27 cellular contexts compared by ENCODE assay signal in the genomic region with DNA sequence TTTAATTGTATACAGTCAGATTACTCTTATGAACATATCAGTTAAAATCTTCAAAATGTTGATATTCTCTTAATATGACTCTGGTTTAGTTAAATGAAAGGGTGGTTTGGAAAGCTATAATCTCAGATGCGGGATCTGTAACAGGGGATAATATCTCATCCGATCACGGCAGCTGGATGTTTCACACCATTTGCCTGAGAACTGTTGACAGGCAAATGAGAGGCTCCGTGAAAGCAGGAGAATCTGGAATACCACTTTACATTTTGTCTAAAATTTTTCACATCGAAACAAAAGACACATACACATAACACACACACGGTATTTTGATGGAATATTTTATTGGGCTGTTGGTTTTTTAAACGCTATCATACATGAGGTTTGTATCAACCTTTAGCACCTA.
A peak's percentile ranks its signal among the peaks of the same experiment; 100 is the strongest.
DNase-seq lines count a peak whose midpoint lies in the region; TF ChIP-seq lines count a peak whose summit lies in the region.
"Had no signal": no experiment of that assay in that cellular context is flagged by ENCODE, and none has a peak within 500 bp of the region (broad histone marks: within the 10 kb centered on the region; RNA-seq: fewer than 3 reads in every experiment).

No MANE protein-coding gene starts in this region.

- no peak for TF ChIP-seq CTCF in neural cell (IDR thresholded peaks at IDR 0.05; ENCODE audit: poor library complexity, severe bottlenecking)

- H4K20me1 ChIP-seq in neural cell (ENCODE audit: insufficient read depth), result no peaks in the 10 kb centered on the region
- H4K20me1 ChIP-seq: BLaER1; BLaER1 treated with 17β-estradiol and CSF1 and Interleukin-3, amounts not matched to agents 10 nM and 100 nM had no signal

- no peak for TF ChIP-seq RAD21 in neural cell (conservative IDR thresholded peaks at IDR 0.05)

- peak overlapping the region; percentile 45 for H3K27ac ChIP-seq in neural cell (ENCODE audit: low read length)
- H3K27ac ChIP-seq: 22Rv1; A549; BLaER1; BLaER1 treated with 17β-estradiol and CSF1 and Interleukin-3, amounts not matched to agents 10 nM and 100 nM; C4-2B had no signal

- H3K79me2 ChIP-seq in neural cell (replicated peaks; ENCODE audit: insufficient read depth, low read length), result no peaks in the 10 kb centered on the region

- H3K9me3 ChIP-seq in neural cell (ENCODE audit: low read length), result peaks cover 2% of the 10 kb centered on the region
- H3K9me3 ChIP-seq: A549, BE2C, BLaER1, Caco-2 had no signal

- H3F3A ChIP-seq in neural cell (ENCODE audit: insufficient read depth, low read length, poor library complexity, severe bottlenecking), result no peaks in the 10 kb centered on the region

- no peaks in the 10 kb centered on the region for H3K27me3 ChIP-seq in neural cell (ENCODE audit: insufficient read depth, low read depth, low read length)
- H3K27me3 ChIP-seq: BE2C; BLaER1; BLaER1 treated with 17β-estradiol and CSF1 and Interleukin-3, amounts not matched to agents 10 nM and 100 nM had no signal

- H3K9me2 ChIP-seq in neural cell (ENCODE audit: insufficient read depth, low read length), result no peaks in the 10 kb centered on the region

- TF ChIP-seq EP300 in neural cell (conservative IDR thresholded peaks at IDR 0.05; ENCODE audit: poor library complexity, severe bottlenecking), result peak; percentile 40

- no peak overlapping the region for H3K4me2 ChIP-seq in neural cell (ENCODE audit: low read length)
- H3K4me2 ChIP-seq: A549; BLaER1; BLaER1 treated with 17β-estradiol and CSF1 and Interleukin-3, amounts not matched to agents 10 nM and 100 nM had no signal

- no peaks in the 10 kb centered on the region for H3K36me3 ChIP-seq in neural cell (ENCODE audit: insufficient read depth, low read length)
- H3K36me3 ChIP-seq: BE2C; BLaER1; BLaER1 treated with 17β-estradiol and CSF1 and Interleukin-3, amounts not matched to agents 10 nM and 100 nM had no signal

- H3K9ac ChIP-seq in neural cell (ENCODE audit: low read length), result no peak overlapping the region
- H3K9ac ChIP-seq: BLaER1; BLaER1 treated with 17β-estradiol and CSF1 and Interleukin-3, amounts not matched to agents 10 nM and 100 nM had no signal

- no peak overlapping the region for H2AFZ ChIP-seq in neural cell (ENCODE audit: low read depth, low read length)

- DNase-seq in RPMI8226, result no peak
- DNase-seq: 8988T; ACHN; AML-193; BE2C; C1 segment of cervical spinal cord; Caco-2; Calu3; CD4-positive, alpha-beta memory T cell; CD4-positive, alpha-beta T cell; CD4-positive, CD25-positive, alpha-beta regulatory T cell; CD8-positive, alpha-beta memory T cell; CD8-positive, alpha-beta T cell; COR-L47; DMS 273 treated with DMSO at 0.1 percent for 48 hours; DMS153; DMS53; DMS79; DMS79 treated with DMSO at 0.1 percent for 48 hours; DND-41; EL had no signal

- peak overlapping the region; percentile 26 for H3K4me3 ChIP-seq in neural cell (ENCODE audit: low read length)
- H3K4me3 ChIP-seq: A549; BLaER1; BLaER1 treated with 17β-estradiol and CSF1 and Interleukin-3, amounts not matched to agents 10 nM and 100 nM had no signal

TF ChIP-seq in neural cell, 6 proteins besides CTCF, POLR2A, EP300 and RAD21:
- TF ChIP-seq MXI1 (conservative IDR thresholded peaks at IDR 0.05; ENCODE audit: poor library complexity, severe bottlenecking) (no peak), POLR2AphosphoS5 (IDR thresholded peaks at IDR 0.05) (peak; percentile 55)
- TF ChIP-seq, protein P1, sequence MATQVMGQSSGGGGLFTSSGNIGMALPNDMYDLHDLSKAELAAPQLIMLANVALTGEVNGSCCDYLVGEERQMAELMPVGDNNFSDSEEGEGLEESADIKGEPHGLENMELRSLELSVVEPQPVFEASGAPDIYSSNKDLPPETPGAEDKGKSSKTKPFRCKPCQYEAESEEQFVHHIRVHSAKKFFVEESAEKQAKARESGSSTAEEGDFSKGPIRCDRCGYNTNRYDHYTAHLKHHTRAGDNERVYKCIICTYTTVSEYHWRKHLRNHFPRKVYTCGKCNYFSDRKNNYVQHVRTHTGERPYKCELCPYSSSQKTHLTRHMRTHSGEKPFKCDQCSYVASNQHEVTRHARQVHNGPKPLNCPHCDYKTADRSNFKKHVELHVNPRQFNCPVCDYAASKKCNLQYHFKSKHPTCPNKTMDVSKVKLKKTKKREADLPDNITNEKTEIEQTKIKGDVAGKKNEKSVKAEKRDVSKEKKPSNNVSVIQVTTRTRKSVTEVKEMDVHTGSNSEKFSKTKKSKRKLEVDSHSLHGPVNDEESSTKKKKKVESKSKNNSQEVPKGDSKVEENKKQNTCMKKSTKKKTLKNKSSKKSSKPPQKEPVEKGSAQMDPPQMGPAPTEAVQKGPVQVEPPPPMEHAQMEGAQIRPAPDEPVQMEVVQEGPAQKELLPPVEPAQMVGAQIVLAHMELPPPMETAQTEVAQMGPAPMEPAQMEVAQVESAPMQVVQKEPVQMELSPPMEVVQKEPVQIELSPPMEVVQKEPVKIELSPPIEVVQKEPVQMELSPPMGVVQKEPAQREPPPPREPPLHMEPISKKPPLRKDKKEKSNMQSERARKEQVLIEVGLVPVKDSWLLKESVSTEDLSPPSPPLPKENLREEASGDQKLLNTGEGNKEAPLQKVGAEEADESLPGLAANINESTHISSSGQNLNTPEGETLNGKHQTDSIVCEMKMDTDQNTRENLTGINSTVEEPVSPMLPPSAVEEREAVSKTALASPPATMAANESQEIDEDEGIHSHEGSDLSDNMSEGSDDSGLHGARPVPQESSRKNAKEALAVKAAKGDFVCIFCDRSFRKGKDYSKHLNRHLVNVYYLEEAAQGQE (IDR thresholded peaks at IDR 0.05; ENCODE audit: borderline replicate concordance), result peak; percentile 73
TF ChIP-seq in neural cell: peak in this region for 2.
